10 cellular contexts compared by ENCODE assay signal in the genomic region with DNA sequence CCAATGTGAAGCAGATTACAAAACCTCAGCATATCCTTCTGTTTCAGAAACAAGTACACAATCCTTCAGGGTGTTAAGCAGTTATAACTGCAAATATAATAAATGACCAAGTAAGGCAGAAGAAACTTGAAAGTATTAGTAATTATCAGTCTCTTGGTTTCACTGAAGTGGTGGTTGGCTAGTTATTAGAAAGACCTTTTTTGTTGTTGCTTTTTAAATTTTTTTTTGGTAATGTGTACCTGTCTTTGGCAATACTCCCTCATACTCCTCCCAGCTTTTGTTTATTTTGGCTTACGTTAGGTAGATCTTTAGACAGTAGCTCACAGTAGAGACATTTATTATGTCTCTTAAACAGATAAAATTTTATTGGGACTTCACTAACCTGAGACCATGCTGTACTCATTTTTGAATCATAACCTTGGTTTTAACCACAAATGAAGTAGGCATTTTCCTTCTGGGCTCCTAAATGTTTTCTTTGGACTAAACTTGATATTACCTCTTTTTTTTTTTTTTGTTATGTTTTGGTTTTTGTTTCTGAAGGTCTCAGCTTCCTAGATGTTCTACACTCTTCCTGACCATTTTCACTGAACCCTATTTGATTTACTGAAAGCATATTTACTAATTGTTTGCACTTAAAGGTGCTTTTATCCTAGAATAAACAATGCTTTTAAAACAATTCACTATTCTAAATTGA. TPM values are rescaled to one million over a fixed set of nuclear protein-coding genes. Genes with fewer than 3 reads are reported as not detected.
DNase-seq lines count a peak whose midpoint lies in the region; ATAC-seq and TF ChIP-seq lines count a peak whose summit lies in the region.
"Had no signal": no experiment of that assay in that cellular context is flagged by ENCODE, and none has a peak within 500 bp of the region (broad histone marks: within the 10 kb centered on the region; RNA-seq: fewer than 3 reads in every experiment).

No MANE protein-coding gene starts in this region.

- H3K27ac Mint-ChIP-seq in CD14-positive monocyte = peak overlapping the region in 1 of 7 donors; percentile 38
- H3K27ac Mint-ChIP-seq: activated B cell treated with CpG ODN at 0.5 μM for 24 hours had no signal

- 8 to 13% methylated on average over 1 of the region's 1 CpG for whole genome bisulfite sequencing in body of pancreas, 2 donors

- no peaks in the 10 kb centered on the region for H3K36me3 ChIP-seq in ACC112 (ENCODE audit: insufficient read depth, low read length)
- H3K36me3 ChIP-seq in body of pancreas (replicated peaks in 1 of 2; ENCODE audit: insufficient read depth in 1 of 2, low read depth in 2 of 2) = no peaks in the 10 kb centered on the region

- TF ChIP-seq CTCF in epithelial cell of esophagus (IDR thresholded peaks at IDR 0.05; ENCODE audit: insufficient read depth, low read depth, low read length, missing control alignments) (no peak), body of pancreas (IDR thresholded peaks at IDR 0.05) (no peak), CD14-positive monocyte (IDR thresholded peaks at IDR 0.05) (no peak)

- ATAC-seq in GM21529 (IDR thresholded peaks at IDR 0.05; ENCODE audit: unreplicated experiment) = peak; percentile 52
- no peak for ATAC-seq in body of pancreas

- H3K4me3 Mint-ChIP-seq in CD14-positive monocyte = no peak overlapping the region
- H3K4me3 Mint-ChIP-seq: activated B cell treated with CpG ODN at 0.5 μM for 24 hours had no signal

- peaks cover 27% of the 10 kb centered on the region for H3K4me1 Mint-ChIP-seq in CD14-positive monocyte

- no peak for TF ChIP-seq POLR2A in body of pancreas (IDR thresholded peaks at IDR 0.05)

- H3K4me1 ChIP-seq in ACC112 (ENCODE audit: control insufficient read depth, insufficient read depth, low read length, unreplicated experiment) = peaks cover 50% of the 10 kb centered on the region
- H3K4me1 ChIP-seq in body of pancreas = peaks cover 51% of the 10 kb centered on the region

- no peak overlapping the region for H2AFZ ChIP-seq in ACC112 (ENCODE audit: low read length, unreplicated experiment)

- H3K9me3 Mint-ChIP-seq in CD14-positive monocyte = no peaks in the 10 kb centered on the region
- H3K9me3 Mint-ChIP-seq: activated B cell treated with CpG ODN at 0.5 μM for 24 hours had no signal

- intact Hi-C loops in body of pancreas (cut with DNase I) (no loop called here), CD14-positive monocyte (cut with micrococcal nuclease) (no loop called here)

- H3K27me3 Mint-ChIP-seq in CD14-positive monocyte (ENCODE audit: low read depth in 3 of 3) = peaks cover 0 to 1% (median 0%) of the 10 kb centered on the region in 3 donors
- H3K27me3 Mint-ChIP-seq: activated B cell treated with CpG ODN at 0.5 μM for 24 hours had no signal

- H3K4me3 ChIP-seq in ACC112 (ENCODE audit: low read depth, low read length) (peak overlapping the region; percentile 63), epithelial cell of esophagus (ENCODE audit: low read length) (no peak overlapping the region), body of pancreas (no peak overlapping the region)

- H3K36me3 Mint-ChIP-seq in CD14-positive monocyte = no peaks in the 10 kb centered on the region

- peaks cover 75% of the 10 kb centered on the region for H3K79me2 ChIP-seq in ACC112 (ENCODE audit: control insufficient read depth, insufficient read depth, low read length, unreplicated experiment)

- DNase-seq in M059J (ENCODE audit: low read depth) (peak; percentile 91), epithelial cell of esophagus (ENCODE audit: low read depth) (peak; percentile 50), body of pancreas (no peak), CD14-positive monocyte (ENCODE audit: low spot score) (no peak), superior temporal gyrus (ENCODE audit: extremely low spot score) (no peak)
- no peak for DNase-seq in activated naive CD4-positive, alpha-beta T cell treated with anti-CD3 and anti-CD28 coated beads, Interleukin-2, amount 50 U/mL, for 16 hours
- DNase-seq: activated B cell treated with CpG ODN at 0.5 μM for 24 hours, DMS153 had no signal

- no peaks in the 10 kb centered on the region for H3K9me3 ChIP-seq in body of pancreas

- H3K27ac ChIP-seq in ACC112 (ENCODE audit: low read depth, low read length) (peak overlapping the region; percentile 96), body of pancreas (peak overlapping the region in 2 of 4 donors; percentile 21 to 33)

- H3K27me3 ChIP-seq in ACC112 (ENCODE audit: insufficient read depth, low read length) (no peaks in the 10 kb centered on the region), body of pancreas (no peaks in the 10 kb centered on the region)

RNA-seq across cellular contexts. Expression of gene CD2AP, which starts 6.4 kb away (rescaled TPM):
- 28.8 and 33.4 TPM in 2 replicates for total RNA-seq in M059J (2014; rRNA removed; shearing (Covaris generic))
- 10 to 100 TPM; 28.5 to 31.0 TPM for total RNA-seq in body of pancreas
- 1 to 10 TPM; 1.5 to 2.4 TPM for polyA plus RNA-seq in CD14-positive monocyte

Comparison
In these comparisons a context has a peak if more than half of its experiments do, and no peak if none do; other contexts are left out.
1. DNase-seq: peak in M059J (single experiment) and epithelial cell of esophagus (single experiment); none in body of pancreas (0 of 4), activated naive CD4-positive, alpha-beta T cell treated with anti-CD3 and anti-CD28 coated beads, Interleukin-2, amount 50 U/mL, for 16 hours (single experiment), CD14-positive monocyte (single experiment) and superior temporal gyrus (single experiment).